ENCODE assay signal across 23 cellular contexts in genomic region chr12:53254816-53255545, GRCh38. TPM values are rescaled to one million over a fixed set of nuclear protein-coding genes. Genes with fewer than 3 reads are reported as not detected.
DNase-seq lines count a peak whose midpoint lies in the region; ATAC-seq and TF ChIP-seq lines count a peak whose summit lies in the region.
"Had no signal": no experiment of that assay in that cellular context is flagged by ENCODE, and none has a peak within 500 bp of the region (broad histone marks: within the 10 kb centered on the region; RNA-seq: fewer than 3 reads in every experiment).

No MANE protein-coding gene starts in this region.

- TF ChIP-seq POLR2A in esophagus squamous epithelium (IDR thresholded peaks at IDR 0.05): no peak

- H3K4me1 Mint-ChIP-seq in activated naive CD4-positive, alpha-beta T cell treated with anti-CD3 and anti-CD28 coated beads, Interleukin-2, amount 50 U/mL, for 24 hours: peaks cover 42% of the 10 kb centered on the region
- peaks cover 42% of the 10 kb centered on the region for H3K4me1 Mint-ChIP-seq in T-helper 17 cell
- H3K4me1 Mint-ChIP-seq in stimulated activated naive CD8-positive, alpha-beta T cell treated with anti-CD3 and anti-CD28 coated beads, Interleukin-15, amount 100 ng/mL, for 72 hours: peaks cover 62% of the 10 kb centered on the region

- peak overlapping the region; percentile 23 for H3K27ac Mint-ChIP-seq in activated naive CD4-positive, alpha-beta T cell treated with anti-CD3 and anti-CD28 coated beads, Interleukin-2, amount 50 U/mL, for 24 hours
- peak overlapping the region; percentile 89 for H3K27ac Mint-ChIP-seq in T-helper 17 cell
- H3K27ac Mint-ChIP-seq in stimulated activated naive CD8-positive, alpha-beta T cell treated with anti-CD3 and anti-CD28 coated beads, Interleukin-15, amount 100 ng/mL, for 72 hours: peak overlapping the region; percentile 31 to 55

- H3K36me3 Mint-ChIP-seq in activated naive CD4-positive, alpha-beta T cell treated with anti-CD3 and anti-CD28 coated beads, Interleukin-2, amount 50 U/mL, for 24 hours: peaks cover 3% of the 10 kb centered on the region
- H3K36me3 Mint-ChIP-seq in T-helper 17 cell (ENCODE audit: low read depth): peaks cover 5% of the 10 kb centered on the region

- no peaks in the 10 kb centered on the region for H3K9me3 Mint-ChIP-seq in activated naive CD4-positive, alpha-beta T cell treated with anti-CD3 and anti-CD28 coated beads, Interleukin-2, amount 50 U/mL, for 24 hours
- no peaks in the 10 kb centered on the region for H3K9me3 Mint-ChIP-seq in stimulated activated naive CD8-positive, alpha-beta T cell treated with anti-CD3 and anti-CD28 coated beads, Interleukin-15, amount 100 ng/mL, for 72 hours

- H3K36me3 ChIP-seq in esophagus squamous epithelium: peaks cover 0 to 40% (median 8%) of the 10 kb centered on the region in 3 donors
- peaks cover 6% of the 10 kb centered on the region for H3K36me3 ChIP-seq in effector memory CD4-positive, alpha-beta T cell (ENCODE audit: control insufficient read depth, insufficient read depth, low read length)
- H3K36me3 ChIP-seq: SJCRH30, upper lobe of right lung had no signal

- intact Hi-C loops in esophagus squamous epithelium (cut with DNase I): loop anchor here (5.0 kb wide), 1 partner anchor 38 kb away; no protein-coding TSS in a partner anchor

- H3K4me3 ChIP-seq in esophagus squamous epithelium: no peak overlapping the region
- no peak overlapping the region for H3K4me3 ChIP-seq in effector memory CD4-positive, alpha-beta T cell (ENCODE audit: insufficient read depth, low read depth, low read length, poor library complexity, severe bottlenecking)
- H3K4me3 ChIP-seq: esophagus muscularis mucosa, left ventricle myocardium inferior, SJCRH30, upper lobe of right lung had no signal

- no peak for ATAC-seq in T-helper 17 cell
- ATAC-seq in stimulated activated naive CD8-positive, alpha-beta T cell treated with anti-CD3 and anti-CD28 coated beads, Interleukin-15, amount 100 ng/mL, for 72 hours: no peak
- ATAC-seq: PC-3, upper lobe of right lung had no signal

- H3K27me3 ChIP-seq in esophagus squamous epithelium: no peaks in the 10 kb centered on the region
- H3K27me3 ChIP-seq in effector memory CD4-positive, alpha-beta T cell (replicated peaks; ENCODE audit: control insufficient read depth, insufficient read depth, low read length, poor library complexity, severe bottlenecking): no peaks in the 10 kb centered on the region
- H3K27me3 ChIP-seq: esophagus muscularis mucosa, neutrophil, SJCRH30, upper lobe of right lung had no signal

- peak overlapping the region in 3 of 4 donors; percentile 12 to 57 (median 45) for H3K27ac ChIP-seq in esophagus squamous epithelium
- no peak overlapping the region for H3K27ac ChIP-seq in effector memory CD4-positive, alpha-beta T cell (ENCODE audit: insufficient read depth, low read length, poor library complexity, severe bottlenecking)
- H3K27ac ChIP-seq: esophagus muscularis mucosa, left ventricle myocardium inferior, SJCRH30, upper lobe of right lung had no signal

- no peak for TF ChIP-seq CTCF in esophagus squamous epithelium (IDR thresholded peaks at IDR 0.05)

- peaks cover 23 to 52% (median 32%) of the 10 kb centered on the region in 3 donors for H3K4me1 ChIP-seq in esophagus squamous epithelium
- H3K4me1 ChIP-seq in effector memory CD4-positive, alpha-beta T cell (ENCODE audit: control insufficient read depth, insufficient read depth, low read length, poor library complexity, severe bottlenecking): peaks cover 37% of the 10 kb centered on the region
- H3K4me1 ChIP-seq: SJCRH30 had no signal

- no peaks in the 10 kb centered on the region for H3K9me3 ChIP-seq in T-helper 17 cell (ENCODE audit: control insufficient read depth, low read length, poor library complexity, severe bottlenecking)
- no peaks in the 10 kb centered on the region for H3K9me3 ChIP-seq in esophagus squamous epithelium
- no peaks in the 10 kb centered on the region for H3K9me3 ChIP-seq in effector memory CD4-positive, alpha-beta T cell (ENCODE audit: control insufficient read depth, low read length)
- H3K9me3 ChIP-seq: esophagus muscularis mucosa, left ventricle myocardium inferior, neutrophil, SJCRH30, upper lobe of right lung had no signal

- no peak for DNase-seq in activated naive CD4-positive, alpha-beta T cell treated with anti-CD3 and anti-CD28 coated beads, Interleukin-2, amount 50 U/mL, for 16 hours
- DNase-seq in T-helper 17 cell: no peak
- no peak for DNase-seq in esophagus squamous epithelium (lab: John Stamatoyannopoulos, UW)
- no peak for DNase-seq in stimulated activated naive CD8-positive, alpha-beta T cell treated with anti-CD3 and anti-CD28 coated beads, Interleukin-15, amount 100 ng/mL, for 72 hours
- no peak for DNase-seq in effector memory CD4-positive, alpha-beta T cell
- no peak for DNase-seq in NCI-H2171 treated with DMSO at 0.1 percent for 48 hours (lab: John Stamatoyannopoulos, UW)
- DNase-seq in OCI-M2 (lab: John Stamatoyannopoulos, UW; ENCODE audit: unreplicated experiment): no peak
- DNase-seq: activated CD4-positive, CD25-positive, alpha-beta regulatory T cell; amygdala; Calu3; caudate nucleus; GF-D8; KBM-7; left ventricle myocardium inferior; NCI-H2081; NCI-H524 treated with DMSO at 0.1 percent for 48 hours; PC-3; SJCRH30; stimulated activated naive CD4-positive, alpha-beta T cell; upper lobe of right lung had no signal

- H3K4me3 Mint-ChIP-seq in activated naive CD4-positive, alpha-beta T cell treated with anti-CD3 and anti-CD28 coated beads, Interleukin-2, amount 50 U/mL, for 24 hours: no peak overlapping the region
- peak overlapping the region; percentile 39 for H3K4me3 Mint-ChIP-seq in T-helper 17 cell
- H3K4me3 Mint-ChIP-seq in stimulated activated naive CD8-positive, alpha-beta T cell treated with anti-CD3 and anti-CD28 coated beads, Interleukin-15, amount 100 ng/mL, for 72 hours: no peak overlapping the region

- WGBS in esophagus squamous epithelium, 2 donors: 89% methylated on average over 1 of the region's 1 CpG; no CpG with 5 or more reads in 1 of the 2 donors

- no peaks in the 10 kb centered on the region for H3K27me3 Mint-ChIP-seq in activated naive CD4-positive, alpha-beta T cell treated with anti-CD3 and anti-CD28 coated beads, Interleukin-2, amount 50 U/mL, for 24 hours
- no peaks in the 10 kb centered on the region for H3K27me3 Mint-ChIP-seq in T-helper 17 cell
- H3K27me3 Mint-ChIP-seq in stimulated activated naive CD8-positive, alpha-beta T cell treated with anti-CD3 and anti-CD28 coated beads, Interleukin-15, amount 100 ng/mL, for 72 hours: no peaks in the 10 kb centered on the region

RNA-seq across cellular contexts. Expression of gene ESPL1, which starts 13.1 kb away (rescaled TPM):
- total RNA-seq in T-helper 17 cell (under 1 TPM; 0.30 to 0.83 TPM), esophagus squamous epithelium (10 to 100 TPM; 32.2 to 85.6 (median 48.0) TPM)

RNA-seq across cellular contexts. Expression of gene RARG, which starts 23.0 kb away (rescaled TPM):
- total RNA-seq in T-helper 17 cell: 10 to 100 TPM; 57.6 to 57.8 TPM
- 100 to 1,000 TPM in 3 of 4 donors, 10 to 100 TPM in 1; 98.0 to 171 (median 125) TPM for total RNA-seq in esophagus squamous epithelium

RNA-seq across cellular contexts. Expression of gene PFDN5, which starts 40.4 kb away (rescaled TPM):
- total RNA-seq in T-helper 17 cell (100 to 1,000 TPM; 566 to 600 TPM), esophagus squamous epithelium (100 to 1,000 TPM; 203 to 638 (median 324) TPM)

RNA-seq across cellular contexts. Expression of gene MYG1, which starts 44.5 kb away (rescaled TPM):
- total RNA-seq in T-helper 17 cell: 10 to 100 TPM; 30.6 to 32.5 TPM
- 10 to 100 TPM; 25.2 to 33.2 (median 28.3) TPM for total RNA-seq in esophagus squamous epithelium

RNA-seq across cellular contexts. Expression of gene ITGB7, which starts 47.9 kb away (rescaled TPM):
- total RNA-seq in T-helper 17 cell (100 to 1,000 TPM; 306 to 367 TPM), esophagus squamous epithelium (1 to 10 TPM; 4.2 to 7.2 (median 5.9) TPM)
- total RNA-seq: SJCRH30 had no signal

Comparison
In these comparisons a context has a peak if more than half of its experiments do, and no peak if none do; other contexts are left out.
1. H3K27ac Mint-ChIP-seq: peak in every context shown above with its lines; median percentile 89 in T-helper 17 cell; 43 in stimulated activated naive CD8-positive, alpha-beta T cell treated with anti-CD3 and anti-CD28 coated beads, Interleukin-15, amount 100 ng/mL, for 72 hours; 23 in activated naive CD4-positive, alpha-beta T cell treated with anti-CD3 and anti-CD28 coated beads, Interleukin-2, amount 50 U/mL, for 24 hours.
2. RNA of gene ESPL1, which starts 13.1 kb away (total RNA-seq): 32.2 to 85.6 TPM in esophagus squamous epithelium; 0.30 to 0.83 TPM in T-helper 17 cell; every median in the first group is over 10 times any median in the second.